In genomic region chr6:80605165-80605989, GRCh38 we compare ENCODE assay signal across 8 cellular contexts.
DNase-seq lines count a peak whose midpoint lies in the region; ATAC-seq and TF ChIP-seq lines count a peak whose summit lies in the region.

No MANE protein-coding gene starts in this region.

- peak overlapping the region; percentile 25; the same call in 1 of the 2 replicates for H2AFZ ChIP-seq in Loucy (ENCODE audit: low read length)

- ATAC-seq in GM18858 (IDR thresholded peaks at IDR 0.05; ENCODE audit: unreplicated experiment) (peak; percentile 53), upper lobe of right lung (peak; percentile 62)

- intact Hi-C loops in upper lobe of right lung (cut with DNase I) = no loop called here

- H3F3A ChIP-seq in Loucy (ENCODE audit: low read depth) = no peaks in the 10 kb centered on the region

- no peaks in the 10 kb centered on the region for H3K27me3 ChIP-seq in BE2C
- H3K27me3 ChIP-seq in Loucy (ENCODE audit: insufficient read depth, low read length, poor library complexity, severe bottlenecking) = no peaks in the 10 kb centered on the region
- H3K27me3 ChIP-seq in WERI-Rb-1 (ENCODE audit: insufficient read depth, low read depth, severe bottlenecking) = no peaks in the 10 kb centered on the region
- no peaks in the 10 kb centered on the region for H3K27me3 ChIP-seq in upper lobe of right lung

- no peaks in the 10 kb centered on the region for H3K36me3 ChIP-seq in BE2C
- H3K36me3 ChIP-seq in Loucy (ENCODE audit: insufficient read depth, low read length) = no peaks in the 10 kb centered on the region
- no peaks in the 10 kb centered on the region for H3K36me3 ChIP-seq in WERI-Rb-1
- no peaks in the 10 kb centered on the region for H3K36me3 ChIP-seq in upper lobe of right lung

- no peak overlapping the region for H3K27ac ChIP-seq in WERI-Rb-1
- H3K27ac ChIP-seq in upper lobe of right lung = no peak overlapping the region

- peak; percentile 13 for DNase-seq in BE2C
- DNase-seq in WERI-Rb-1 = no peak
- DNase-seq in iPS-NIHi11 (ENCODE audit: low spot score) = peak; percentile 28
- DNase-seq in upper lobe of right lung = no peak
- no peak for DNase-seq in germinal center (ENCODE audit: low spot score)
- DNase-seq in mucosa of gallbladder (ENCODE audit: low spot score) = no peak

- H3K4me2 ChIP-seq in Loucy (ENCODE audit: low read depth, low read length, poor library complexity, severe bottlenecking) = no peak overlapping the region

- TF ChIP-seq CTCF in BE2C (IDR thresholded peaks at IDR 0.05; ENCODE audit: low read depth, low read length) = peak; percentile 71
- TF ChIP-seq CTCF in Loucy (conservative IDR thresholded peaks at IDR 0.05; ENCODE audit: low read length) = peak; percentile 82
- TF ChIP-seq CTCF in WERI-Rb-1 (IDR thresholded peaks at IDR 0.05; ENCODE audit: low read depth, low read length) = peak; percentile 44
- TF ChIP-seq CTCF in upper lobe of right lung (IDR thresholded peaks at IDR 0.05) = peak; percentile 60

- H3K9ac ChIP-seq in Loucy (ENCODE audit: low read depth, low read length, poor library complexity, severe bottlenecking) = no peak overlapping the region

- H3K4me1 ChIP-seq in BE2C = no peaks in the 10 kb centered on the region
- H3K4me1 ChIP-seq in Loucy (ENCODE audit: insufficient read depth, low read length, poor library complexity, severe bottlenecking) = no peaks in the 10 kb centered on the region
- H3K4me1 ChIP-seq in upper lobe of right lung = peaks cover 7% of the 10 kb centered on the region

- H4K20me1 ChIP-seq in Loucy (ENCODE audit: insufficient read depth, low read length, poor library complexity, severe bottlenecking) = no peaks in the 10 kb centered on the region

- H3K79me2 ChIP-seq in Loucy (ENCODE audit: insufficient read depth, low read length) = no peaks in the 10 kb centered on the region

- H3K9me2 ChIP-seq in Loucy (replicated peaks; ENCODE audit: low read depth, low read length) = no peaks in the 10 kb centered on the region

- no peak overlapping the region for H3K4me3 ChIP-seq in BE2C (ENCODE audit: low read depth, low read length)
- no peak overlapping the region for H3K4me3 ChIP-seq in Loucy (ENCODE audit: low read length, poor library complexity, severe bottlenecking)
- H3K4me3 ChIP-seq in WERI-Rb-1 (ENCODE audit: low read depth, low read length) = no peak overlapping the region
- no peak overlapping the region for H3K4me3 ChIP-seq in upper lobe of right lung

- H3K9me3 ChIP-seq in BE2C (no peaks in the 10 kb centered on the region), Loucy (ENCODE audit: insufficient read depth, low read depth, low read length) (no peaks in the 10 kb centered on the region), WERI-Rb-1 (ENCODE audit: severe bottlenecking) (no peaks in the 10 kb centered on the region), upper lobe of right lung (no peaks in the 10 kb centered on the region)

Comparison
In these comparisons a context has a peak if more than half of its experiments do, and no peak if none do; other contexts are left out.
1. DNase-seq: peak in BE2C (single experiment) and iPS-NIHi11 (single experiment); none in WERI-Rb-1 (single experiment), upper lobe of right lung (single experiment), germinal center (single experiment) and mucosa of gallbladder (single experiment).
2. Peak in every context shown above with its lines, with median percentiles within 50 percentile points of each other: CTCF ChIP-seq.